Comparison of ENCODE assay signal across 10 cellular contexts in the genomic region with DNA sequence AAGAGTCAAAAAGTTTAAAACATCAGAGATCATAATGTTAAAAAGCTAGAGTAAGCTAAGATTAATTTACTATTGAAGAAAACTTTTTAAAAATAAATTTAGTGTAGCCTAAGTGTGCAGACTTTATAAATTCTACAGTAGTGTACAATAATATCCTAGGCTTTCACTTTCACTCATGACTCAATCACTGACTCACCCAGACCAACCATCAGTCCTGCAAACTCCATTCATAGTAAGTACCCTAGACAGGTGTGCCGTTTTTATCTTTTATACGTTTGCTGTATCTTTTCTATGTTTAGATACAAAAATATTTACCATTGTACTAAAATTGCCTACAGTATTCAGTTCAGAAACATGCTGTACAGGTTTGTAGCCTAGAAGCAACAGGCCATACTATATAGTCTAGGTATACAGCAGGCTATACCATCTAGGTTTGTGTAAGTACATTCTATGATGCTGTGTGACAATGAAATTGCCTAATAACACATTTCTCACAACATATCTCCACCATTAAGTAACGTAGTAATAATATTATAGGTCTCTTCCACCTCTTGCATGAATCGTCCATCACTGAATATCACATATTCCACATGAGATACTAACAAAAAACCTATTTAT. TPM values are rescaled to one million over a fixed set of nuclear protein-coding genes. Genes with fewer than 3 reads are reported as not detected.
DNase-seq lines count a peak whose midpoint lies in the region; ATAC-seq, FAIRE-seq and TF ChIP-seq lines count a peak whose summit lies in the region.
"Had no signal": no experiment of that assay in that cellular context is flagged by ENCODE, and none has a peak within 500 bp of the region (broad histone marks: within the 10 kb centered on the region; RNA-seq: fewer than 3 reads in every experiment).

No MANE protein-coding gene starts in this region.

- FAIRE-seq in small intestine (lab: Jason Lieb, UNC), result no peak

- DNase-seq in astrocyte of the spinal cord (ENCODE audit: low read depth, low spot score) (peak; percentile 55), small intestine (peak; percentile 65), D341Med (ENCODE audit: low spot score) (no peak), right cardiac atrium (no peak), NCI-H1092 (lab: John Stamatoyannopoulos, UW) (no peak)
- DNase-seq: immature natural killer cell; stimulated activated CD4-positive, alpha-beta T cell treated with anti-CD3 and anti-CD28 coated beads, Interleukin-15, amount 100 ng/mL, for 24 hours had no signal

- no peak overlapping the region for H3K27ac ChIP-seq in small intestine (ENCODE audit: low read depth in 1 of 2, low read length in 1 of 2)
- H3K27ac ChIP-seq in right cardiac atrium (ENCODE audit: low read length), result no peak overlapping the region
- H3K27ac ChIP-seq: tibial nerve had no signal

- ATAC-seq in GM19395 (IDR thresholded peaks at IDR 0.05; ENCODE audit: unreplicated experiment) (peak; percentile 77), HG03196 (IDR thresholded peaks at IDR 0.05; ENCODE audit: unreplicated experiment) (peak; percentile 79), right cardiac atrium (no peak)

- H3K36me3 ChIP-seq in small intestine (ENCODE audit: control insufficient read depth in 2 of 2, insufficient read depth in 2 of 2, low read length in 2 of 2), result no peaks in the 10 kb centered on the region

- no peaks in the 10 kb centered on the region for H3K27me3 ChIP-seq in small intestine (ENCODE audit: control insufficient read depth in 2 of 2, insufficient read depth in 2 of 2, low read length in 2 of 2)
- H3K27me3 ChIP-seq in right cardiac atrium (ENCODE audit: control insufficient read depth, insufficient read depth), result no peaks in the 10 kb centered on the region
- H3K27me3 ChIP-seq: tibial nerve had no signal

- no peak for TF ChIP-seq CTCF in astrocyte of the spinal cord (IDR thresholded peaks at IDR 0.05; ENCODE audit: low read depth, low read length)

- intact Hi-C loops in right cardiac atrium (cut with DNase I), result no loop called here

- in situ Hi-C loops in astrocyte of the spinal cord (cut with HindIII; ENCODE audit: low sequenced_read_pairs), result no loop called here

- H3K4me3 ChIP-seq in astrocyte of the spinal cord (ENCODE audit: low read depth, low read length) (no peak overlapping the region), small intestine (ENCODE audit: low read depth in 1 of 2, low read length in 2 of 2) (no peak overlapping the region), right cardiac atrium (ENCODE audit: low read length) (no peak overlapping the region)
- H3K4me3 ChIP-seq: tibial nerve had no signal

- H3K4me1 ChIP-seq in small intestine (ENCODE audit: control insufficient read depth in 2 of 2, insufficient read depth in 1 of 2, low read depth in 1 of 2, low read length in 1 of 2) (no peaks in the 10 kb centered on the region), right cardiac atrium (ENCODE audit: control insufficient read depth, insufficient read depth, low read length) (no peaks in the 10 kb centered on the region)

- H3K9me3 ChIP-seq in small intestine (ENCODE audit: control insufficient read depth, low read depth) (no peaks in the 10 kb centered on the region), right cardiac atrium (ENCODE audit: control insufficient read depth, low read length) (no peaks in the 10 kb centered on the region)
- H3K9me3 ChIP-seq: tibial nerve had no signal

- 37 to 66% (median 44%) methylated on average over 4 of the region's 4 CpGs for WGBS in small intestine, 3 donors
- 79% methylated on average over 4 of the region's 4 CpGs for WGBS in right cardiac atrium

RNA-seq across cellular contexts. Expression of gene MEGF9, which starts 59.2 kb away (rescaled TPM):
- polyA plus RNA-seq in small intestine, result 1 to 10 TPM; 3.0 to 6.4 (median 3.8) TPM
- 10 to 100 TPM; 11.5 to 15.1 (median 13.7) TPM for total RNA-seq in right cardiac atrium
- polyA plus RNA-seq in right cardiac atrium, result 6.2 TPM

Comparison
In these comparisons a context has a peak if more than half of its experiments do, and no peak if none do; other contexts are left out.
1. ATAC-seq: peak in GM19395 (single experiment) and HG03196 (single experiment); none in right cardiac atrium (0 of 2).
2. DNase-seq: peak in astrocyte of the spinal cord (single experiment) and small intestine (single experiment); none in D341Med (single experiment), right cardiac atrium (0 of 3) and NCI-H1092 (single experiment).